Comparison of ENCODE assay signal across 8 cellular contexts in the genomic region with DNA sequence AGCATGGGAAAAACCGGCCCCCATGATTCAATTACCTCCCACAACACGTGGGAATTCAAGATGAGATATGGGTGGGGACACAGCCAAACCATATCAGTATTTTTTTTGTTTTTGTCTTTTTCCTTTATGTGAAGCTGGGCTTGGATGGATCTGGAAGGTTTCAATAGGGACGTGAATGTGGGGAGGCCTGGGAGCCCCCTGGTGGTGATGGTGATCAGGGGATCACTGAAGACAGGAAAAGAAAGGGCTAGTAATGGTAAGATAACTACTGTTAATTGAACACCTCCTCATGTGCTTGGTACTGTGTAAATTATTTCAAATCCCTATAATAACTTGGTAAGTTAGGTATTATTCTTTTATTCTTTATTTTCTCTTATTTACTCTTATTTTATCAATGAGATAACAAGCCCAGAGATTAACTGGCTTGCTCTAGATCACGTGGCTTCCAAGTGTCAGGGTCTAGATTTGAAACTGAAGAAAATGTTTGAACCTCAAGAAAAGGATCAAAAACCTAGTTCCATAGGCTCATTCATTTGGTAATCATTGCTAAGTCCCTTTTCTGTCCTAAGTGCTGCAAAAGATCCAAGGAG.
DNase-seq lines count a peak whose midpoint lies in the region; ATAC-seq and TF ChIP-seq lines count a peak whose summit lies in the region.

No MANE protein-coding gene starts in this region.

- 90% methylated on average over 4 of the region's 4 CpGs for WGBS in smooth muscle cell (ENCODE audit: low lambda C conversion rate)

- no peak overlapping the region for H3K4me2 ChIP-seq in smooth muscle cell

- peaks cover 17% of the 10 kb centered on the region for H3K4me1 ChIP-seq in smooth muscle cell (ENCODE audit: low read depth)

- no peaks in the 10 kb centered on the region for H4K20me1 ChIP-seq in smooth muscle cell (ENCODE audit: low read depth)

- H3F3A ChIP-seq in smooth muscle cell (ENCODE audit: low read depth), result no peaks in the 10 kb centered on the region

- H3K79me2 ChIP-seq in smooth muscle cell (ENCODE audit: low read depth), result no peaks in the 10 kb centered on the region

- TF ChIP-seq CTCF in GM13977 (IDR thresholded peaks at IDR 0.05; ENCODE audit: extremely low read depth, insufficient read depth, missing control alignments), result peak; percentile 52
- peak; percentile 85 for TF ChIP-seq CTCF in fibroblast of villous mesenchyme (IDR thresholded peaks at IDR 0.05; ENCODE audit: insufficient read depth, low read depth, low read length)
- peak; percentile 52 for TF ChIP-seq CTCF in smooth muscle cell (IDR thresholded peaks at IDR 0.05; ENCODE audit: borderline replicate concordance, insufficient read depth, poor library complexity, severe bottlenecking)

- H3K27ac ChIP-seq in smooth muscle cell (ENCODE audit: low read depth), result no peak overlapping the region

- H3K9ac ChIP-seq in smooth muscle cell (ENCODE audit: low read depth), result no peak overlapping the region

- no peak for ATAC-seq in HG03108 (IDR thresholded peaks at IDR 0.05; ENCODE audit: unreplicated experiment)
- no peak for ATAC-seq in HG03460 (IDR thresholded peaks at IDR 0.05; ENCODE audit: unreplicated experiment)
- ATAC-seq in GM21619 (IDR thresholded peaks at IDR 0.05; ENCODE audit: unreplicated experiment), result no peak

- H3K4me3 ChIP-seq in fibroblast of villous mesenchyme (ENCODE audit: low read depth, low read length), result no peak overlapping the region
- no peak overlapping the region for H3K4me3 ChIP-seq in smooth muscle cell

- in situ Hi-C loops in GM13977 (cut with MboI; ENCODE audit: low pct_unique_long_range_greater_than_20kb, low sequenced_read_pairs, unreplicated experiment), result loop anchor here (25.0 kb wide), 1 partner anchor 439 kb away; no protein-coding TSS in a partner anchor
- in situ Hi-C loops in SK-MEL-5 (cut with HindIII; ENCODE audit: low pct_unique_long_range_greater_than_20kb, low sequenced_read_pairs), result no loop called here

- H3K27me3 ChIP-seq in smooth muscle cell (ENCODE audit: low read depth), result no peaks in the 10 kb centered on the region

- H3K36me3 ChIP-seq in smooth muscle cell (ENCODE audit: low read depth), result no peaks in the 10 kb centered on the region

- DNase-seq in AML-193 (lab: John Stamatoyannopoulos, UW) (peak; percentile 1 to 5), GM13977 (ENCODE audit: low spot score) (no peak), SK-MEL-5 (ENCODE audit: low read depth, low spot score) (peak; percentile 46), fibroblast of villous mesenchyme (ENCODE audit: low read depth) (peak; percentile 62), smooth muscle cell (lab: John Stamatoyannopoulos, UW; ENCODE audit: unreplicated experiment) (no peak)

- no peaks in the 10 kb centered on the region for H3K9me3 ChIP-seq in smooth muscle cell (replicated peaks; ENCODE audit: low read depth)

- H2AFZ ChIP-seq in smooth muscle cell (ENCODE audit: low read depth), result no peak overlapping the region

Comparison
In these comparisons a context has a peak if more than half of its experiments do, and no peak if none do; other contexts are left out.
1. DNase-seq: peak in AML-193 (2 of 2), SK-MEL-5 (single experiment) and fibroblast of villous mesenchyme (single experiment); none in GM13977 (single experiment) and smooth muscle cell (single experiment).
2. Peak in every context shown above with its lines, with median percentiles within 50 percentile points of each other: CTCF ChIP-seq.